In genomic region chr21:45021428-45022347, GRCh38 we compare ENCODE assay signal across 23 cellular contexts. TPM values are rescaled to one million over a fixed set of nuclear protein-coding genes. Genes with fewer than 3 reads are reported as not detected.
DNase-seq lines count a peak whose midpoint lies in the region; ATAC-seq and TF ChIP-seq lines count a peak whose summit lies in the region.
"Had no signal": no experiment of that assay in that cellular context is flagged by ENCODE, and none has a peak within 500 bp of the region (broad histone marks: within the 10 kb centered on the region; RNA-seq: fewer than 3 reads in every experiment).

No MANE protein-coding gene starts in this region.

- H3K79me2 ChIP-seq in neural progenitor cell (ENCODE audit: low read depth), result no peaks in the 10 kb centered on the region

- H3K4me3 ChIP-seq in BE2C (ENCODE audit: low read depth, low read length) (no peak overlapping the region), Caco-2 (ENCODE audit: low read depth, low read length) (no peak overlapping the region), neural progenitor cell (no peak overlapping the region)
- H3K4me3 ChIP-seq: colonic mucosa, thyroid gland had no signal

- H3K36me3 Mint-ChIP-seq in Caco-2 (ENCODE audit: insufficient read depth, unreplicated experiment) (no peaks in the 10 kb centered on the region), neural progenitor cell (peaks cover 3% of the 10 kb centered on the region)
- H3K36me3 Mint-ChIP-seq: activated naive CD4-positive, alpha-beta T cell treated with anti-CD3 and anti-CD28 coated beads, Interleukin-2, amount 50 U/mL, for 24 hours had no signal

- H3K36me3 ChIP-seq in BE2C (no peaks in the 10 kb centered on the region), Caco-2 (ENCODE audit: control insufficient read depth, insufficient read depth, low read length) (no peaks in the 10 kb centered on the region), neural progenitor cell (no peaks in the 10 kb centered on the region)
- H3K36me3 ChIP-seq: colonic mucosa, thyroid gland had no signal

- peaks cover 20% of the 10 kb centered on the region for H3K9me3 Mint-ChIP-seq in Caco-2 (ENCODE audit: unreplicated experiment)
- peaks cover 34% of the 10 kb centered on the region for H3K9me3 Mint-ChIP-seq in neural progenitor cell

- BruUV-seq in Caco-2 (replicated peaks; lab: Mats Ljungman, UMichigan), result no TSS peak

- H3F3A ChIP-seq in neural progenitor cell (ENCODE audit: low read depth), result peaks cover 12% of the 10 kb centered on the region

- TF ChIP-seq CTCF in BE2C (IDR thresholded peaks at IDR 0.05; ENCODE audit: low read depth, low read length) (no peak), Caco-2 (IDR thresholded peaks at IDR 0.05; ENCODE audit: insufficient read depth in 1 of 2, low read depth in 1 of 2, low read length in 1 of 2, severe bottlenecking in 1 of 2, unreplicated experiment in 1 of 2) (no peak), neural progenitor cell (IDR thresholded peaks at IDR 0.05) (no peak), GM10248 (IDR thresholded peaks at IDR 0.05; ENCODE audit: control extremely low read depth, extremely low read depth, low read depth, missing control alignments) (no peak)

- H3K4me1 Mint-ChIP-seq in Caco-2 (ENCODE audit: low read depth, unreplicated experiment) (peaks cover 21% of the 10 kb centered on the region), neural progenitor cell (peaks cover 43% of the 10 kb centered on the region)

- no peaks in the 10 kb centered on the region for H3K27me3 ChIP-seq in BE2C
- H3K27me3 ChIP-seq in Caco-2 (replicated peaks; ENCODE audit: control insufficient read depth, insufficient read depth, low read length), result no peaks in the 10 kb centered on the region
- H3K27me3 ChIP-seq in neural progenitor cell, result peaks cover 45% of the 10 kb centered on the region
- H3K27me3 ChIP-seq: thyroid gland had no signal

- DNase-seq in BE2C (peak; percentile 9), Caco-2 (peak; percentile 55 to 61), islet precursor cell (peak; percentile 85), neural progenitor cell (ENCODE audit: low spot score) (no peak), GM10248 (ENCODE audit: extremely low spot score) (no peak), epidermal melanocyte (ENCODE audit: insufficient read length, low spot score) (no peak)
- DNase-seq: activated CD8-positive, alpha-beta T cell treated with anti-CD3 and anti-CD28 coated beads, Interleukin-2, amount 10 ng/mL, durations not matched to agents 7 days and 5 days; activated T-cell treated with anti-CD3 and anti-CD28 coated beads, Interleukin-2, amount 50 U/mL, for 1 hour; colonic mucosa; DND-41; glutamatergic neuron; GOT3; NCI-H2029 treated with DMSO at 0.1 percent for 48 hours; NCI-H345; NK-92 treated with Interleukin-12 subunit alpha and Interleukin-12 subunit beta, amount 100 ng/mL, for 24 hours; SK-N-SH; stimulated activated CD4-positive, alpha-beta T cell treated with anti-CD3 and anti-CD28 coated beads, Interleukin-1b, Interleukin-23, amount 100 ng/mL, for 48 hours; stimulated activated naive CD4-positive, alpha-beta T cell treated with Interleukin-2 at 50 U/mL for 16 hours; thyroid gland had no signal

- H3K4me3 Mint-ChIP-seq in Caco-2 (ENCODE audit: unreplicated experiment) (no peak overlapping the region), neural progenitor cell (peak overlapping the region; percentile 81)
- H3K4me3 Mint-ChIP-seq: activated CD8-positive, alpha-beta T cell treated with anti-CD3 and anti-CD28 coated beads, Interleukin-2, amount 10 ng/mL, durations not matched to agents 7 days and 5 days; activated naive CD4-positive, alpha-beta T cell treated with anti-CD3 and anti-CD28 coated beads, Interleukin-2, amount 50 U/mL, for 24 hours; T-helper 2 cell treated with Interferon-gamma antibody and Interleukin-4, amounts not matched to agents 5 μg/mL and 100 μg/mL, for 36 hours had no signal

- no peak overlapping the region for H2AFZ ChIP-seq in neural progenitor cell (replicated peaks)

- POLR2A ChIA-PET in Caco-2 (lab: Charles Lee) (no interaction called here), GM10248 (lab: Yijun Ruan, JAX) (no interaction called here)

- H3K9ac ChIP-seq in neural progenitor cell, result no peak overlapping the region
- H3K9ac ChIP-seq: KMS-11, SK-N-SH had no signal

- CTCF ChIA-PET in Caco-2 (lab: Charles Lee) (interaction anchor here (0.9 kb wide), 1 partner anchor 9 kb away, joined by 5 read pairs; no protein-coding TSS in a partner anchor), GM10248 (lab: Yijun Ruan, JAX) (interaction anchor here (1.1 kb wide), 1 partner anchor 107 kb away, joined by 3 read pairs; no protein-coding TSS in a partner anchor)

- H3K4me1 ChIP-seq in BE2C (no peaks in the 10 kb centered on the region), Caco-2 (peaks cover 14% of the 10 kb centered on the region), neural progenitor cell (peaks cover 5% of the 10 kb centered on the region)
- H3K4me1 ChIP-seq: colonic mucosa had no signal

- no peak overlapping the region for H3K27ac ChIP-seq in neural progenitor cell
- H3K27ac ChIP-seq: colonic mucosa, KMS-11, thyroid gland had no signal

- H3K27ac Mint-ChIP-seq in Caco-2 (ENCODE audit: unreplicated experiment) (peak overlapping the region; percentile 69), neural progenitor cell (peak overlapping the region; percentile 82)
- H3K27ac Mint-ChIP-seq: activated CD8-positive, alpha-beta T cell treated with anti-CD3 and anti-CD28 coated beads, Interleukin-2, amount 10 ng/mL, durations not matched to agents 7 days and 5 days; activated naive CD4-positive, alpha-beta T cell treated with anti-CD3 and anti-CD28 coated beads, Interleukin-2, amount 50 U/mL, for 24 hours; T-helper 2 cell treated with Interferon-gamma antibody and Interleukin-4, amounts not matched to agents 5 μg/mL and 100 μg/mL, for 36 hours had no signal

- no peaks in the 10 kb centered on the region for H4K20me1 ChIP-seq in neural progenitor cell (ENCODE audit: low read depth)

- no peak for ATAC-seq in HG03025 (IDR thresholded peaks at IDR 0.05; ENCODE audit: low FRiP score, unreplicated experiment)
- ATAC-seq: activated CD8-positive, alpha-beta T cell treated with anti-CD3 and anti-CD28 coated beads, Interleukin-2, amount 10 ng/mL, durations not matched to agents 7 days and 5 days had no signal

- H3K9me3 ChIP-seq in BE2C, result no peaks in the 10 kb centered on the region
- no peaks in the 10 kb centered on the region for H3K9me3 ChIP-seq in Caco-2
- no peaks in the 10 kb centered on the region for H3K9me3 ChIP-seq in neural progenitor cell (ENCODE audit: low read depth)
- H3K9me3 ChIP-seq: colonic mucosa, SK-N-SH, thyroid gland had no signal

- no peak overlapping the region for H3K4me2 ChIP-seq in neural progenitor cell
- H3K4me2 ChIP-seq: KMS-11, SK-N-SH had no signal

- intact Hi-C loops in Caco-2 (cut with micrococcal nuclease; ENCODE audit: unreplicated experiment), result loop anchor here (1.0 kb wide), 1 partner anchor 9 kb away; no protein-coding TSS in a partner anchor

- no peaks in the 10 kb centered on the region for H3K27me3 Mint-ChIP-seq in Caco-2 (ENCODE audit: insufficient read depth, unreplicated experiment)
- H3K27me3 Mint-ChIP-seq in neural progenitor cell (ENCODE audit: insufficient read depth, low read depth), result peaks cover 44% of the 10 kb centered on the region

RNA-seq across cellular contexts. Expression of gene ADARB1, which starts 52.7 kb away (rescaled TPM):
- polyA plus RNA-seq in BE2C (2012; ENCODE audit: insufficient read depth, insufficient read length, low read depth), result 18.3 TPM
- total RNA-seq in Caco-2 (2022) (25.4 and 25.8 TPM in 2 replicates), neural progenitor cell (ENCODE audit: low replicate concordance) (5.1 and 8.4 TPM in 2 replicates)

Comparison
In these comparisons a context has a peak if more than half of its experiments do, and no peak if none do; other contexts are left out.
1. DNase-seq: peak in BE2C (single experiment), Caco-2 (2 of 2) and islet precursor cell (single experiment); none in neural progenitor cell (single experiment), GM10248 (single experiment) and epidermal melanocyte (single experiment).